ENCODE assay signal across 16 cellular contexts in genomic region chrX:111728096-111728495, GRCh38.
"Had no signal": no experiment of that assay in that cellular context is flagged by ENCODE, and none has a peak within 500 bp of the region (broad histone marks: within the 10 kb centered on the region; RNA-seq: fewer than 3 reads in every experiment).

No MANE protein-coding gene starts in this region.

- H3K4me1 ChIP-seq: breast epithelium, gastrocnemius medialis had no signal

- H3K27ac ChIP-seq: breast epithelium, gastrocnemius medialis, ovary, thoracic aorta had no signal

- H3K27me3 ChIP-seq: gastrocnemius medialis, ovary had no signal

- H3K9me3 ChIP-seq: breast epithelium, gastrocnemius medialis, ovary, thoracic aorta had no signal

- DNase-seq: activated CD4-positive, alpha-beta T cell treated with anti-CD3 and anti-CD28 coated beads, Interleukin-2, amount 10 ng/mL, durations not matched to agents 7 days and 5 days; activated CD4-positive, CD25-positive, alpha-beta regulatory T cell; activated CD8-positive, alpha-beta memory T cell treated with anti-CD3 and anti-CD28 coated beads for 24 hours; activated naive CD4-positive, alpha-beta T cell treated with anti-CD3 and anti-CD28 coated beads, Interleukin-2, amount 50 U/mL, for 16 hours; amygdala; gastrocnemius medialis; left ventricle myocardium superior; mesenchymal stem cell; nephron progenitor cell; ovary; stimulated activated CD4-positive, alpha-beta T cell treated with anti-CD3 and anti-CD28 coated beads, Interleukin-15, amount 100 ng/mL, for 24 hours; stimulated activated CD4-positive, alpha-beta T cell treated with anti-CD3 and anti-CD28 coated beads, Interleukin-4, amount 100 ng/mL, for 4 hours; stimulated activated naive CD8-positive, alpha-beta T cell treated with anti-CD3 and anti-CD28 coated beads, Interleukin-15, amount 100 ng/mL, for 72 hours; T-helper 17 cell had no signal

- H3K36me3 ChIP-seq: breast epithelium, ovary, thoracic aorta had no signal

- H3K4me3 ChIP-seq: breast epithelium, gastrocnemius medialis, ovary, thoracic aorta had no signal
